In the genomic region with DNA sequence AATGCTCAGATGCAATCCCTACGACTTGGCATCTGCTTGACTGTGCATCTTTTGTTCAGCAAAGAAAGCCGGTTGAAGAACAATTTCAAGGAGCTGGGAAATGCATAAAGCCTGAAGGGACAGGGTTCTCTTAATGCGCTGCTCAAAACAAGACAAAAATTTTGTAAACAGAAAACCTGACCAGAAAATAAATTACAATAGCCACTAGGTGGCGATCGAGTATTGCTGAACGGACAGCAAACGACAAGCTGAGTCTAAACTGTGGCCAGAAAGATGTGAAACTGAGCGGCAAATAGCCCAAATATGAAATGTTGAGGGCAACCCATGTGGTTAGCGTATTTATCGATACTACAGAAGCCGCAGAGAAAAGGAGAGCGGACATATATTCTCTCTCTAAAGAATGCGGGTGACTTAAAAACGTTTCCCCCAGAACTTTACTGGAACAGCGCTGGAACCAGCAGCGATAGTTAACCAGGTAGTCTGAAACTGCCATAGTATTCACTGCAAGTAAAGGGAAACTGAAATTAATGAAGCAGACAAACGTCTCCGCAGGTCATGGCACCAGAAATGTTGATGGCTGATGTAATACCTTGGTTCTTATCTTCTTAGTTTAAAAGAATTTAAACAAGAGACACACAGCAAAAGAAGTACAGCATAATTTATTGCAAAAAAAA, we compare ENCODE assay signal across 13 cellular contexts. TPM values are rescaled to one million over a fixed set of nuclear protein-coding genes. Genes with fewer than 3 reads are reported as not detected.
DNase-seq lines count a peak whose midpoint lies in the region; ATAC-seq and TF ChIP-seq lines count a peak whose summit lies in the region.
"Not testable (repeated sequence)": the region's sequence is repeated elsewhere in the genome, so short reads cannot be mapped to it uniquely, and the experiment has no call there.
"Had no signal": no experiment of that assay in that cellular context is flagged by ENCODE, and none has a peak within 500 bp of the region (broad histone marks: within the 10 kb centered on the region; RNA-seq: fewer than 3 reads in every experiment).

No MANE protein-coding gene starts in this region.

- H3K9me3 ChIP-seq in CD4-positive, alpha-beta T cell (ENCODE audit: control insufficient read depth, low read length); endodermal cell (ENCODE audit: control insufficient read depth, low read length): not testable (repeated sequence)

- not testable (repeated sequence) for H3K36me3 ChIP-seq in endodermal cell (ENCODE audit: control insufficient read depth, insufficient read depth, low read length)

- TF ChIP-seq CTCF in CD4-positive, alpha-beta T cell (IDR thresholded peaks at IDR 0.05) = peak; percentile 46
- TF ChIP-seq CTCF in endodermal cell (conservative IDR thresholded peaks at IDR 0.05) = peak; percentile 64
- peak; percentile 44 to 49 (median 45) for TF ChIP-seq CTCF in nephron (IDR thresholded peaks at IDR 0.05; ENCODE audit: unreplicated experiment in 3 of 3)

- H3K4me3 Mint-ChIP-seq in CD4-positive, alpha-beta T cell; endodermal cell; nephron: not testable (repeated sequence)
- peak overlapping the region; percentile 43 for H3K4me3 Mint-ChIP-seq in activated CD8-positive, alpha-beta T cell treated with anti-CD3 and anti-CD28 coated beads, Interleukin-2, amount 10 ng/mL, durations not matched to agents 7 days and 5 days

- H3K36me3 Mint-ChIP-seq in CD4-positive, alpha-beta T cell (ENCODE audit: low read depth); activated CD8-positive, alpha-beta T cell treated with anti-CD3 and anti-CD28 coated beads, Interleukin-2, amount 10 ng/mL, durations not matched to agents 7 days and 5 days (ENCODE audit: low read depth); endodermal cell (ENCODE audit: low read depth); nephron (ENCODE audit: low read depth): not testable (repeated sequence)

- H3K27me3 Mint-ChIP-seq in CD4-positive, alpha-beta T cell; activated CD8-positive, alpha-beta T cell treated with anti-CD3 and anti-CD28 coated beads, Interleukin-2, amount 10 ng/mL, durations not matched to agents 7 days and 5 days (ENCODE audit: low read depth); endodermal cell (ENCODE audit: insufficient read depth); nephron (ENCODE audit: low read depth): not testable (repeated sequence)

- H3K4me3 ChIP-seq in endodermal cell (ENCODE audit: low read length) = not testable (repeated sequence)

- CTCF ChIA-PET in CD4-positive, alpha-beta T cell (lab: Charles Lee); activated CD8-positive, alpha-beta T cell treated with anti-CD3 and anti-CD28 coated beads, Interleukin-2, amount 10 ng/mL, durations not matched to agents 7 days and 5 days (lab: Charles Lee): not testable (repeated sequence)

- WGBS in endodermal cell (ENCODE audit: insufficient coverage in 1 of 2, insufficient read length in 1 of 2), 2 experiments = 12 to 14% methylated on average over 5 of the region's 18 CpGs

- peak; percentile 39 for ATAC-seq in CD4-positive, alpha-beta T cell (ENCODE audit: poor library complexity)
- ATAC-seq in GM18909 (IDR thresholded peaks at IDR 0.05; ENCODE audit: poor library complexity, unreplicated experiment) (peak; percentile 71), GM21619 (IDR thresholded peaks at IDR 0.05; ENCODE audit: unreplicated experiment) (peak; percentile 93), HG02885 (IDR thresholded peaks at IDR 0.05; ENCODE audit: poor library complexity, unreplicated experiment) (peak; percentile 57), HG03558 (IDR thresholded peaks at IDR 0.05; ENCODE audit: extremely low read depth, unreplicated experiment) (peak; percentile 56)
- peak; percentile 68 for ATAC-seq in activated CD8-positive, alpha-beta T cell treated with anti-CD3 and anti-CD28 coated beads, Interleukin-2, amount 10 ng/mL, durations not matched to agents 7 days and 5 days

- H3K27me3 ChIP-seq in CD4-positive, alpha-beta T cell (ENCODE audit: control insufficient read depth, insufficient read depth, low read length); endodermal cell (ENCODE audit: control insufficient read depth, insufficient read depth, low read length, poor library complexity, severe bottlenecking): not testable (repeated sequence)

- not testable (repeated sequence) for H3K4me1 ChIP-seq in endodermal cell (ENCODE audit: control insufficient read depth, insufficient read depth, low read length)

- not testable (repeated sequence) for H3K4me1 Mint-ChIP-seq in CD4-positive, alpha-beta T cell (ENCODE audit: low read depth); activated CD8-positive, alpha-beta T cell treated with anti-CD3 and anti-CD28 coated beads, Interleukin-2, amount 10 ng/mL, durations not matched to agents 7 days and 5 days (ENCODE audit: low read depth); endodermal cell; nephron

- POLR2A ChIA-PET in CD4-positive, alpha-beta T cell (lab: Charles Lee); activated CD8-positive, alpha-beta T cell treated with anti-CD3 and anti-CD28 coated beads, Interleukin-2, amount 10 ng/mL, durations not matched to agents 7 days and 5 days (lab: Charles Lee): not testable (repeated sequence)

- not testable (repeated sequence) for H3K9ac ChIP-seq in endodermal cell (ENCODE audit: extremely low read depth, low read length, poor library complexity, severe bottlenecking)

- H3K9me3 Mint-ChIP-seq in CD4-positive, alpha-beta T cell; activated CD8-positive, alpha-beta T cell treated with anti-CD3 and anti-CD28 coated beads, Interleukin-2, amount 10 ng/mL, durations not matched to agents 7 days and 5 days (ENCODE audit: insufficient read depth); nephron: not testable (repeated sequence)
- peaks cover 10% of the 10 kb centered on the region for H3K9me3 Mint-ChIP-seq in endodermal cell

- not testable (repeated sequence) for H3K27ac Mint-ChIP-seq in CD4-positive, alpha-beta T cell; activated CD8-positive, alpha-beta T cell treated with anti-CD3 and anti-CD28 coated beads, Interleukin-2, amount 10 ng/mL, durations not matched to agents 7 days and 5 days; endodermal cell; nephron

- not testable (repeated sequence) for H3K27ac ChIP-seq in CD4-positive, alpha-beta T cell (ENCODE audit: low read depth, low read length); endodermal cell (ENCODE audit: low read depth, low read length)

- peak in 1 of 10 experiments; percentile 9 for DNase-seq in CD4-positive, alpha-beta T cell
- peak; percentile 39 for DNase-seq in activated CD8-positive, alpha-beta T cell treated with anti-CD3 and anti-CD28 coated beads, Interleukin-2, amount 10 ng/mL, durations not matched to agents 7 days and 5 days
- not testable (repeated sequence) for DNase-seq in endodermal cell

- intact Hi-C loops in CD4-positive, alpha-beta T cell (cut with DNase I, micrococcal nuclease) = not testable (repeated sequence)

RNA-seq across cellular contexts. Expression of a gene that starts 20.6 kb away (rescaled TPM):
- not detected for total RNA-seq in CD4-positive, alpha-beta T cell
- not detected for total RNA-seq in activated CD8-positive, alpha-beta T cell treated with anti-CD3 and anti-CD28 coated beads, Interleukin-2, amount 10 ng/mL, durations not matched to agents 7 days and 5 days
- total RNA-seq in endodermal cell = not detected
- polyA plus RNA-seq in endodermal cell (2013, experiment 1 of 2) = not detected
- not detected for polyA plus RNA-seq in endodermal cell (2013, experiment 2 of 2)
- total RNA-seq: cardiac muscle cell, endothelial cell of umbilical vein, renal cortical epithelial cell, upper lobe of left lung had no signal
- polyA plus RNA-seq: cardiac muscle cell, endothelial cell of umbilical vein, keratinocyte had no signal

Comparison
In these comparisons a context has a peak if more than half of its experiments do, and no peak if none do; other contexts are left out.
1. ATAC-seq: peak in every context shown above with its lines; median percentile 93 in GM21619; 71 in GM18909; 68 in activated CD8-positive, alpha-beta T cell treated with anti-CD3 and anti-CD28 coated beads, Interleukin-2, amount 10 ng/mL, durations not matched to agents 7 days and 5 days; 57 in HG02885; 56 in HG03558; 39 in CD4-positive, alpha-beta T cell.